ENCODE assay signal across 18 cellular contexts in genomic region chr10:112456533-112456932, GRCh38. TPM values are rescaled to one million over a fixed set of nuclear protein-coding genes. Genes with fewer than 3 reads are reported as not detected.
DNase-seq lines count a peak whose midpoint lies in the region; ATAC-seq and TF ChIP-seq lines count a peak whose summit lies in the region.
"Had no signal": no experiment of that assay in that cellular context is flagged by ENCODE, and none has a peak within 500 bp of the region (broad histone marks: within the 10 kb centered on the region; RNA-seq: fewer than 3 reads in every experiment).

No MANE protein-coding gene starts in this region.

- H4K20me1 ChIP-seq in KMS-11 (ENCODE audit: insufficient read depth), result no peaks in the 10 kb centered on the region

- POLR2A ChIA-PET in activated CD8-positive, alpha-beta T cell treated with anti-CD3 and anti-CD28 coated beads, Interleukin-2, amount 10 ng/mL, durations not matched to agents 7 days and 5 days (lab: Charles Lee), result interaction anchor here (1.9 kb wide), 1 partner anchor 10 kb away, joined by 11 read pairs; the partner anchor contains the start of genes VTI1A and ZDHHC6

- DNase-seq in stimulated activated CD4-positive, alpha-beta T cell treated with anti-CD3 and anti-CD28 coated beads, Interleukin-15, amount 100 ng/mL, for 24 hours, result peak; percentile 5
- no peak for DNase-seq in stimulated activated CD4-positive, alpha-beta T cell treated with anti-CD3 and anti-CD28 coated beads, Interleukin-2, amount 100 ng/mL, for 24 hours
- no peak for DNase-seq in activated CD8-positive, alpha-beta T cell treated with anti-CD3 and anti-CD28 coated beads, Interleukin-2, amount 10 ng/mL, durations not matched to agents 7 days and 5 days
- no peak for DNase-seq in stimulated activated effector memory CD8-positive, alpha-beta T cell treated with anti-CD3 and anti-CD28 coated beads, Interleukin-12 subunit alpha, Interleukin-12 subunit beta, amount 100 ng/mL, for 72 hours (ENCODE audit: low spot score in 2 of 2)
- DNase-seq in esophagus muscularis mucosa (ENCODE audit: extremely low spot score), result no peak
- no peak for DNase-seq in stimulated activated CD4-positive, alpha-beta T cell treated with anti-CD3 and anti-CD28 coated beads, Interleukin-4, amount 100 ng/mL, for 4 hours
- DNase-seq: activated CD4-positive, alpha-beta T cell treated with anti-CD3 and anti-CD28 coated beads, Interleukin-2, amount 10 ng/mL, durations not matched to agents 7 days and 5 days; activated effector memory CD4-positive, alpha-beta T cell treated with Interleukin-2 at 50 U/mL for 16 hours; aorta; hypothalamus; left lung; naive B cell; NCI-H1092 treated with DMSO at 0.1 percent for 48 hours; psoas muscle; stimulated activated CD4-positive, alpha-beta T cell treated with anti-CD3 and anti-CD28 coated beads, Interleukin-12 subunit alpha, Interleukin-12 subunit beta, amount 100 ng/mL, for 4 hours had no signal

- peak; percentile 49 for ATAC-seq in activated CD8-positive, alpha-beta T cell treated with anti-CD3 and anti-CD28 coated beads, Interleukin-2, amount 10 ng/mL, durations not matched to agents 7 days and 5 days
- ATAC-seq in stimulated activated effector memory CD8-positive, alpha-beta T cell treated with anti-CD3 and anti-CD28 coated beads, Interleukin-12 subunit alpha, Interleukin-12 subunit beta, amount 100 ng/mL, for 72 hours, result no peak
- no peak for ATAC-seq in GM19463 (IDR thresholded peaks at IDR 0.05; ENCODE audit: unreplicated experiment)
- ATAC-seq: left lung, psoas muscle had no signal

- TF ChIP-seq EP300 in esophagus muscularis mucosa (IDR thresholded peaks at IDR 0.05), result no peak

- no peaks in the 10 kb centered on the region for H3K36me3 ChIP-seq in KMS-11 (ENCODE audit: insufficient read depth)
- peaks cover 0 to 9% (median 4%) of the 10 kb centered on the region in 4 donors for H3K36me3 ChIP-seq in esophagus muscularis mucosa

- H3K9me3 ChIP-seq in esophagus muscularis mucosa, result no peaks in the 10 kb centered on the region
- H3K9me3 ChIP-seq: left lung, psoas muscle, suprapubic skin had no signal

- H3K4me1 ChIP-seq in KMS-11 (ENCODE audit: low read depth, poor library complexity, severe bottlenecking) (peaks cover 9% of the 10 kb centered on the region), esophagus muscularis mucosa (no peaks in the 10 kb centered on the region)
- H3K4me1 ChIP-seq: left lung, suprapubic skin had no signal

- CTCF ChIA-PET in activated CD8-positive, alpha-beta T cell treated with anti-CD3 and anti-CD28 coated beads, Interleukin-2, amount 10 ng/mL, durations not matched to agents 7 days and 5 days (lab: Charles Lee), result interaction anchor here (0.8 to 1.6 kb wide), 4 partner anchors 9 to 22 kb away, joined by 3 to 5 read pairs (median 4); partner anchors contain the start of gene VTI1A

- intact Hi-C loops in esophagus muscularis mucosa (cut with DNase I), result no loop called here

- no peak overlapping the region for H3K27ac Mint-ChIP-seq in activated CD8-positive, alpha-beta T cell treated with anti-CD3 and anti-CD28 coated beads, Interleukin-2, amount 10 ng/mL, durations not matched to agents 7 days and 5 days
- peak overlapping the region; percentile 51 for H3K27ac Mint-ChIP-seq in stimulated activated effector memory CD8-positive, alpha-beta T cell treated with anti-CD3 and anti-CD28 coated beads, Interleukin-12 subunit alpha, Interleukin-12 subunit beta, amount 100 ng/mL, for 72 hours
- H3K27ac Mint-ChIP-seq: activated CD4-positive, alpha-beta T cell treated with anti-CD3 and anti-CD28 coated beads, Interleukin-2, amount 10 ng/mL, durations not matched to agents 7 days and 5 days had no signal

- H3K36me3 Mint-ChIP-seq in activated CD8-positive, alpha-beta T cell treated with anti-CD3 and anti-CD28 coated beads, Interleukin-2, amount 10 ng/mL, durations not matched to agents 7 days and 5 days (ENCODE audit: low read depth), result peaks cover 15% of the 10 kb centered on the region
- peaks cover 14% of the 10 kb centered on the region for H3K36me3 Mint-ChIP-seq in stimulated activated effector memory CD8-positive, alpha-beta T cell treated with anti-CD3 and anti-CD28 coated beads, Interleukin-12 subunit alpha, Interleukin-12 subunit beta, amount 100 ng/mL, for 72 hours

- H3K79me2 ChIP-seq in KMS-11 (ENCODE audit: insufficient read depth, low read depth), result peaks cover 1% of the 10 kb centered on the region; the same call in 1 of the 2 replicates

- H3K9ac ChIP-seq in KMS-11, result no peak overlapping the region

- H3K27me3 ChIP-seq in KMS-11 (ENCODE audit: insufficient read depth, low read depth), result no peaks in the 10 kb centered on the region
- H3K27me3 ChIP-seq in esophagus muscularis mucosa, result no peaks in the 10 kb centered on the region
- H3K27me3 ChIP-seq: left lung, suprapubic skin had no signal

- no peak overlapping the region for H2AFZ ChIP-seq in KMS-11 (ENCODE audit: low read depth)

- 90% methylated on average over 2 of the region's 2 CpGs for WGBS in esophagus muscularis mucosa

- H3K27ac ChIP-seq in KMS-11 (no peak overlapping the region), esophagus muscularis mucosa (replicated peaks in 1 of 4) (no peak overlapping the region)
- H3K27ac ChIP-seq: left lung, psoas muscle, suprapubic skin had no signal

- peak; percentile 38 for TF ChIP-seq CTCF in KMS-11 (conservative IDR thresholded peaks at IDR 0.05; ENCODE audit: low read depth, low read length)
- TF ChIP-seq CTCF in esophagus muscularis mucosa (IDR thresholded peaks at IDR 0.05), result no peak

- H3K9me3 Mint-ChIP-seq in activated CD8-positive, alpha-beta T cell treated with anti-CD3 and anti-CD28 coated beads, Interleukin-2, amount 10 ng/mL, durations not matched to agents 7 days and 5 days (ENCODE audit: insufficient read depth), result no peaks in the 10 kb centered on the region
- H3K9me3 Mint-ChIP-seq in stimulated activated effector memory CD8-positive, alpha-beta T cell treated with anti-CD3 and anti-CD28 coated beads, Interleukin-12 subunit alpha, Interleukin-12 subunit beta, amount 100 ng/mL, for 72 hours, result no peaks in the 10 kb centered on the region
- H3K9me3 Mint-ChIP-seq: activated CD4-positive, alpha-beta T cell treated with anti-CD3 and anti-CD28 coated beads, Interleukin-2, amount 10 ng/mL, durations not matched to agents 7 days and 5 days; naive B cell had no signal

- no peak for TF ChIP-seq POLR2A in esophagus muscularis mucosa (IDR thresholded peaks at IDR 0.05; ENCODE audit: low read depth)

- H3K4me1 Mint-ChIP-seq in activated CD8-positive, alpha-beta T cell treated with anti-CD3 and anti-CD28 coated beads, Interleukin-2, amount 10 ng/mL, durations not matched to agents 7 days and 5 days (ENCODE audit: low read depth), result peaks cover 5% of the 10 kb centered on the region
- H3K4me1 Mint-ChIP-seq in stimulated activated effector memory CD8-positive, alpha-beta T cell treated with anti-CD3 and anti-CD28 coated beads, Interleukin-12 subunit alpha, Interleukin-12 subunit beta, amount 100 ng/mL, for 72 hours, result peaks cover 36% of the 10 kb centered on the region

- no peaks in the 10 kb centered on the region for H3K27me3 Mint-ChIP-seq in activated CD8-positive, alpha-beta T cell treated with anti-CD3 and anti-CD28 coated beads, Interleukin-2, amount 10 ng/mL, durations not matched to agents 7 days and 5 days (ENCODE audit: low read depth)
- H3K27me3 Mint-ChIP-seq: activated CD4-positive, alpha-beta T cell treated with anti-CD3 and anti-CD28 coated beads, Interleukin-2, amount 10 ng/mL, durations not matched to agents 7 days and 5 days; naive B cell had no signal

- no peak overlapping the region for H3K4me3 Mint-ChIP-seq in activated CD8-positive, alpha-beta T cell treated with anti-CD3 and anti-CD28 coated beads, Interleukin-2, amount 10 ng/mL, durations not matched to agents 7 days and 5 days
- no peak overlapping the region for H3K4me3 Mint-ChIP-seq in stimulated activated effector memory CD8-positive, alpha-beta T cell treated with anti-CD3 and anti-CD28 coated beads, Interleukin-12 subunit alpha, Interleukin-12 subunit beta, amount 100 ng/mL, for 72 hours
- H3K4me3 Mint-ChIP-seq: activated CD4-positive, alpha-beta T cell treated with anti-CD3 and anti-CD28 coated beads, Interleukin-2, amount 10 ng/mL, durations not matched to agents 7 days and 5 days had no signal

- no peak overlapping the region for H3K4me3 ChIP-seq in KMS-11 (IDR thresholded peaks at IDR 0.05; ENCODE audit: insufficient read depth, low read depth, low read length)
- no peak overlapping the region for H3K4me3 ChIP-seq in esophagus muscularis mucosa
- H3K4me3 ChIP-seq: left lung, psoas muscle, suprapubic skin had no signal

- no peak overlapping the region for H3K4me2 ChIP-seq in KMS-11

RNA-seq across cellular contexts. Expression of gene VTI1A, which starts 9.5 kb away (rescaled TPM):
- 10 to 100 TPM; 40.2 to 43.7 TPM for total RNA-seq in activated CD8-positive, alpha-beta T cell treated with anti-CD3 and anti-CD28 coated beads, Interleukin-2, amount 10 ng/mL, durations not matched to agents 7 days and 5 days
- total RNA-seq in esophagus muscularis mucosa, result 10 to 100 TPM; 27.6 to 42.7 (median 33.8) TPM

RNA-seq across cellular contexts. Expression of gene ZDHHC6, which starts 9.8 kb away (rescaled TPM):
- 10 to 100 TPM; 49.0 to 51.5 TPM for total RNA-seq in activated CD8-positive, alpha-beta T cell treated with anti-CD3 and anti-CD28 coated beads, Interleukin-2, amount 10 ng/mL, durations not matched to agents 7 days and 5 days
- 10 to 100 TPM; 15.6 to 21.2 (median 17.3) TPM for total RNA-seq in esophagus muscularis mucosa
